11 cellular contexts compared by ENCODE assay signal in the genomic region with DNA sequence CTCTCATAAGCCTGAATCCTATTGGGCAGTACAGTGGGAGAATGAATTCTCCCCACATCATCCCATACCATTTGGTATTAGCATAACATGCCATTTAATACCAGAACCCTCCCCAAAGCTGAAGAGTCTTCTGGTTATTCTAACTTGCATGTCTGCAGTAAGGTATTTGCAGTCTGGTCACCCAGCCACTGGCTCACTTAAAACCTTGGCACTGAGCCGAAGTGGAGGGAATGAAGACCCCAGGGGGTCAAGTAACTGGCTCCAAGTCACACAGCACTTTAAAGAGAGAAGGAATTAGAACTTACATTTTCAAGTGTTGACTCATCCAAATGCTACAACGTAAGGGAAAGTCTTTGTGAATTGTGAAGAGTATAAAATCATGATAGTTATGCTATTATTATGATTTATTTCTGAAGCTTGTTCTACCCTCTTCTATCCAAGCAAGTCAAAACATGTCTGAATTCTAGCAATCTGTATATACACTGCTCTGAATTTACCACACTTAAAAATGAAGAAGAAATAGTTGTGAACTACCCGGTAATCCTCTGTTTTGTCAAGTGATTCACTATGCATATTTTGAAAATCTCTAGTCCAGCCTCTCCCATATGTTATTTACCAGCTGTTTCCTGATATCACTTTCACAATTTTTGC. TPM values are rescaled to one million over a fixed set of nuclear protein-coding genes. Genes with fewer than 3 reads are reported as not detected.
DNase-seq lines count a peak whose midpoint lies in the region; ATAC-seq and TF ChIP-seq lines count a peak whose summit lies in the region.
"Had no signal": no experiment of that assay in that cellular context is flagged by ENCODE, and none has a peak within 500 bp of the region (broad histone marks: within the 10 kb centered on the region; RNA-seq: fewer than 3 reads in every experiment).

No MANE protein-coding gene starts in this region.

- WGBS in ectodermal cell, 2 experiments = 45 to 49% methylated on average over 2 to 3 of the region's 3 CpGs

- no peak overlapping the region for H3K27ac Mint-ChIP-seq in natural killer cell
- H3K27ac Mint-ChIP-seq: nephron progenitor cell had no signal

- intact Hi-C loops in natural killer cell (cut with micrococcal nuclease) = no loop called here

- H3K4me3 Mint-ChIP-seq in natural killer cell = no peak overlapping the region
- H3K4me3 Mint-ChIP-seq: nephron progenitor cell had no signal

- ATAC-seq in natural killer cell = no peak
- no peak for ATAC-seq in HG03039 (IDR thresholded peaks at IDR 0.05; ENCODE audit: unreplicated experiment)
- ATAC-seq: gastrocnemius medialis had no signal

- H3K27me3 ChIP-seq in ectodermal cell (ENCODE audit: control insufficient read depth, insufficient read depth, low read length, poor library complexity, severe bottlenecking) = peaks cover 5% of the 10 kb centered on the region
- H3K27me3 ChIP-seq: gastrocnemius medialis had no signal

- TF ChIP-seq CTCF in natural killer cell (IDR thresholded peaks at IDR 0.05) = no peak

- H3K9me3 Mint-ChIP-seq in natural killer cell = no peaks in the 10 kb centered on the region
- H3K9me3 Mint-ChIP-seq: nephron progenitor cell had no signal

- H3K4me3 ChIP-seq in ectodermal cell (ENCODE audit: insufficient read depth, low read depth, low read length) = no peak overlapping the region
- H3K4me3 ChIP-seq: gastrocnemius medialis had no signal

- DNase-seq in ELR (ENCODE audit: low read depth) (peak; percentile 74), NCI-H226 (peak; percentile 78), non-pigmented ciliary epithelial cell (ENCODE audit: low read depth) (peak; percentile 71), natural killer cell (no peak), NCI-H2107 treated with DMSO at 0.1 percent for 48 hours (lab: John Stamatoyannopoulos, UW; ENCODE audit: unreplicated experiment) (no peak)
- no peak for DNase-seq in activated naive CD4-positive, alpha-beta T cell (lab: John Stamatoyannopoulos, UW)
- DNase-seq: activated gamma-delta T cell, gastrocnemius medialis, nephron progenitor cell had no signal

- H3K27me3 Mint-ChIP-seq in natural killer cell (ENCODE audit: low read depth in 2 of 2) = peaks cover 10 to 25% of the 10 kb centered on the region in 2 donors

- no peaks in the 10 kb centered on the region for H3K36me3 ChIP-seq in ectodermal cell (ENCODE audit: control insufficient read depth, insufficient read depth, low read length)
- H3K36me3 ChIP-seq: gastrocnemius medialis had no signal

- H3K4me1 ChIP-seq in ectodermal cell (ENCODE audit: control insufficient read depth, insufficient read depth, low read length) = peaks cover 31% of the 10 kb centered on the region
- H3K4me1 ChIP-seq: gastrocnemius medialis had no signal

- H3K4me1 Mint-ChIP-seq in natural killer cell = no peaks in the 10 kb centered on the region
- H3K4me1 Mint-ChIP-seq: nephron progenitor cell had no signal

- H3K27ac ChIP-seq in ectodermal cell (ENCODE audit: insufficient read depth, low read depth, low read length, poor library complexity, severe bottlenecking) = peak overlapping the region; percentile 19
- H3K27ac ChIP-seq: gastrocnemius medialis had no signal

- no peaks in the 10 kb centered on the region for H3K9me3 ChIP-seq in ectodermal cell (ENCODE audit: control insufficient read depth, low read length)
- H3K9me3 ChIP-seq: gastrocnemius medialis had no signal

- H3K36me3 Mint-ChIP-seq in natural killer cell = no peaks in the 10 kb centered on the region

RNA-seq across cellular contexts. Expression of gene GLRA1, which starts 28.5 kb away (rescaled TPM):
- polyA plus RNA-seq in ectodermal cell (2013, experiment 1 of 4) = 2.8 TPM
- 2.1 TPM for polyA plus RNA-seq in ectodermal cell (2013, experiment 2 of 4)
- polyA plus RNA-seq in ectodermal cell (2013, experiment 3 of 4) = 4.0 TPM
- polyA plus RNA-seq in ectodermal cell (2013, experiment 4 of 4) = 4.1 TPM
- not detected for total RNA-seq in natural killer cell
- total RNA-seq: gastrocnemius medialis had no signal

Comparison
In these comparisons a context has a peak if more than half of its experiments do, and no peak if none do; other contexts are left out.
1. DNase-seq: peak in ELR (single experiment), NCI-H226 (single experiment) and non-pigmented ciliary epithelial cell (single experiment); none in activated naive CD4-positive, alpha-beta T cell (0 of 4), natural killer cell (single experiment) and NCI-H2107 treated with DMSO at 0.1 percent for 48 hours (single experiment).